1 cellular context compared by ENCODE assay signal in genomic region chr12:57236224-57236924, GRCh38.
TF ChIP-seq lines count a peak whose summit lies in the region.

No MANE protein-coding gene starts in this region.

TF ChIP-seq in neural cell, 6 proteins besides CTCF, POLR2A, EP300 and RAD21 (continued from another document):
- no peak for TF ChIP-seq TAF1 (IDR thresholded peaks at IDR 0.05; ENCODE audit: low read depth)
TF ChIP-seq in neural cell: peak in this region for 0.
